In genomic region chr5:137254153-137254552, GRCh38 we compare ENCODE assay signal across 20 cellular contexts.
DNase-seq lines count a peak whose midpoint lies in the region; ATAC-seq and TF ChIP-seq lines count a peak whose summit lies in the region.
"Had no signal": no experiment of that assay in that cellular context is flagged by ENCODE, and none has a peak within 500 bp of the region (broad histone marks: within the 10 kb centered on the region; RNA-seq: fewer than 3 reads in every experiment).

No MANE protein-coding gene starts in this region.

- H3K36me3 ChIP-seq in mucosa of descending colon (ENCODE audit: low read depth): no peaks in the 10 kb centered on the region
- H3K36me3 ChIP-seq: BLaER1 treated with 17β-estradiol and CSF1 and Interleukin-3, amounts not matched to agents 10 nM and 100 nM had no signal

- in situ Hi-C loops in KBM-7 (cut with MboI; ENCODE audit: low pct_unique_long_range_greater_than_20kb, low sequenced_read_pairs): no loop called here

- peak; percentile 91 for DNase-seq in EL
- peak; percentile 83 for DNase-seq in amniotic epithelial cell (ENCODE audit: low read depth)
- DNase-seq in foreskin fibroblast: peak; percentile 69 to 84
- peak; percentile 28 for DNase-seq in skeletal muscle cell (ENCODE audit: low read depth)
- DNase-seq in KBM-7: no peak
- no peak for DNase-seq in NCI-H1105 (lab: John Stamatoyannopoulos, UW)
- no peak for DNase-seq in mucosa of descending colon
- DNase-seq in SW 1271 (lab: John Stamatoyannopoulos, UW): no peak
- DNase-seq: activated CD8-positive, alpha-beta memory T cell treated with anti-CD3 and anti-CD28 coated beads, Interleukin-2, amount 50 U/mL, for 4 hours; activated naive CD4-positive, alpha-beta T cell treated with anti-CD3 and anti-CD28 coated beads, Interleukin-2, amount 50 U/mL, for 16 hours; KG1; mesendoderm; NCI-H1436; NCI-H345; NK-92 treated with Interleukin-12 subunit alpha and Interleukin-12 subunit beta, amount 100 ng/mL, for 24 hours; T-helper 2 cell had no signal

- H3K4me3 ChIP-seq in foreskin fibroblast (ENCODE audit: low read depth in 1 of 2, low read length in 2 of 2) (peak overlapping the region in 1 of 2 donors; percentile 4), skeletal muscle cell (ENCODE audit: low read depth, low read length) (no peak overlapping the region), mucosa of descending colon (no peak overlapping the region)
- H3K4me3 ChIP-seq: BLaER1 treated with 17β-estradiol and CSF1 and Interleukin-3, amounts not matched to agents 10 nM and 100 nM had no signal

- H3K4me1 ChIP-seq in mucosa of descending colon (ENCODE audit: low read depth): no peaks in the 10 kb centered on the region
- H3K4me1 ChIP-seq: BLaER1 treated with 17β-estradiol and CSF1 and Interleukin-3, amounts not matched to agents 10 nM and 100 nM had no signal

- TF ChIP-seq CTCF in foreskin fibroblast (IDR thresholded peaks at IDR 0.05; ENCODE audit: low read depth, low read length): no peak
- no peak for TF ChIP-seq CTCF in mucosa of descending colon (IDR thresholded peaks at IDR 0.05)

- no peak for ATAC-seq in mucosa of descending colon
- ATAC-seq: activated CD4-positive, CD25-positive, alpha-beta regulatory T cell treated with anti-CD3 and anti-CD28 coated beads, Interleukin-2, amount 50 U/mL, for 24 hours; esophagus mucosa; stimulated activated memory B cell treated with anti-CD40 and anti-IgM and Interleukin-4, amounts not matched to agents 10 μg/mL and 1 μg/mL and 100 μg/mL, for 72 hours had no signal

- intact Hi-C loops in mucosa of descending colon (cut with DNase I, micrococcal nuclease): no loop called here

- no peaks in the 10 kb centered on the region for H3K9me3 ChIP-seq in mucosa of descending colon
- H3K9me3 ChIP-seq: BLaER1 treated with 17β-estradiol and CSF1 and Interleukin-3, amounts not matched to agents 10 nM and 100 nM had no signal

Comparison
In these comparisons a context has a peak if more than half of its experiments do, and no peak if none do; other contexts are left out.
1. DNase-seq: peak in EL (single experiment), amniotic epithelial cell (single experiment), foreskin fibroblast (2 of 2) and skeletal muscle cell (single experiment); none in KBM-7 (single experiment), NCI-H1105 (single experiment), mucosa of descending colon (0 of 3) and SW 1271 (0 of 2).